Comparison of ENCODE assay signal across 22 cellular contexts in the genomic region with DNA sequence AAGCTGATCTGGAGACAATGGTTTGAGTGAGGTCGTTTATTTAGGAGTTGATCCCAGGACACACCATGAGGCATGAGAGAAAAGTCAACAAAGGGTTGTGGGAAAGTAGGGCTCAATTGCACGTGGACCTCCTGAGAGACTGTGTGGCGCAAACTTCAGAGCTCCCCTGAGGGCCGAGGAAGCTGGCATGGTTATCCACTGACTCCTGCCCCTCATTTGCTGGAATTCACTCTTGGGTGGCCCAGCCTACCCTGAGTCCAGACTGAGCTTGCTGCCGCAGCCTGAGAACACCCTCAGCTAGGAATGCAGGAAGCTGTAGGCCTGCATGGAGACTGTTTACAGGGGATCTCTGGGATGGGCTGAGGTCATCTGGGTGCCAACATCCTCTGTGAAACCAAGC.
DNase-seq lines count a peak whose midpoint lies in the region; ATAC-seq, FAIRE-seq and TF ChIP-seq lines count a peak whose summit lies in the region.
"Had no signal": no experiment of that assay in that cellular context is flagged by ENCODE, and none has a peak within 500 bp of the region (broad histone marks: within the 10 kb centered on the region; RNA-seq: fewer than 3 reads in every experiment).

No MANE protein-coding gene starts in this region.

- H3F3A ChIP-seq in neural progenitor cell (ENCODE audit: low read depth): no peaks in the 10 kb centered on the region

- H2AK5ac ChIP-seq in H1 (ENCODE audit: low read depth, low read length): no peak overlapping the region

- no peaks in the 10 kb centered on the region for H3K79me2 ChIP-seq in mammary epithelial cell (ENCODE audit: insufficient read depth, low read length)
- no peaks in the 10 kb centered on the region for H3K79me2 ChIP-seq in H1 (ENCODE audit: control insufficient read depth in 1 of 2, insufficient read depth in 2 of 2, low read length in 2 of 2)
- H3K79me2 ChIP-seq in neural progenitor cell (ENCODE audit: low read depth): no peaks in the 10 kb centered on the region

- H3K36me3 Mint-ChIP-seq in MCF 10A (ENCODE audit: insufficient read depth, unreplicated experiment) (no peaks in the 10 kb centered on the region), neural progenitor cell (no peaks in the 10 kb centered on the region)
- H3K36me3 Mint-ChIP-seq in naive thymus-derived CD4-positive, alpha-beta T cell: no peaks in the 10 kb centered on the region
- H3K36me3 Mint-ChIP-seq: CD14-positive monocyte had no signal

- H3K9me3 Mint-ChIP-seq in MCF 10A (ENCODE audit: unreplicated experiment) (no peaks in the 10 kb centered on the region), neural progenitor cell (no peaks in the 10 kb centered on the region)
- H3K9me3 Mint-ChIP-seq in naive thymus-derived CD4-positive, alpha-beta T cell: peaks cover 0 to 12% (median 4%) of the 10 kb centered on the region in 11 donors

- H3K4me3 Mint-ChIP-seq in MCF 10A (ENCODE audit: unreplicated experiment) (no peak overlapping the region), neural progenitor cell (no peak overlapping the region)
- H3K4me3 Mint-ChIP-seq in naive thymus-derived CD4-positive, alpha-beta T cell: no peak overlapping the region
- H3K4me3 Mint-ChIP-seq: CD14-positive monocyte had no signal

- H3K27ac Mint-ChIP-seq in MCF 10A (ENCODE audit: low read depth, unreplicated experiment) (no peak overlapping the region), neural progenitor cell (no peak overlapping the region)
- no peak overlapping the region for H3K27ac Mint-ChIP-seq in naive thymus-derived CD4-positive, alpha-beta T cell
- H3K27ac Mint-ChIP-seq: CD14-positive monocyte had no signal

- H3K4me3 ChIP-seq in mammary epithelial cell (replicated peaks in 1 of 3; ENCODE audit: insufficient read depth in 1 of 3, low read depth in 2 of 3, low read length in 3 of 3): no peak overlapping the region
- no peak overlapping the region for H3K4me3 ChIP-seq in H1 (ENCODE audit: extremely low read depth in 1 of 4, insufficient read depth in 2 of 4, low read depth in 3 of 4, low read length in 4 of 4)
- H3K4me3 ChIP-seq in neural progenitor cell: no peak overlapping the region
- no peak overlapping the region for H3K4me3 ChIP-seq in naive thymus-derived CD4-positive, alpha-beta T cell (ENCODE audit: low read length)
- H3K4me3 ChIP-seq in testis: no peak overlapping the region

- H2BK15ac ChIP-seq in H1 (ENCODE audit: low read length): no peak overlapping the region

- H2BK5ac ChIP-seq in H1 (ENCODE audit: low read depth, low read length): no peak overlapping the region

- no peak overlapping the region for H3K56ac ChIP-seq in H1 (replicated peaks; ENCODE audit: insufficient read length, low read depth, low read length)

- H2AFZ ChIP-seq in mammary epithelial cell (ENCODE audit: low read depth, low read length) (no peak overlapping the region), H1 (ENCODE audit: low read length) (0 out of 2 replicates have a peak overlapping the region, but pooled peaks have one; percentile 10), neural progenitor cell (replicated peaks) (no peak overlapping the region)

- H2BK20ac ChIP-seq in H1 (ENCODE audit: low read length): no peak overlapping the region

- no TSS peak for BruUV-seq in MCF 10A (replicated peaks; lab: Mats Ljungman, UMichigan)
- no TSS peak for BruUV-seq in mammary epithelial cell (replicated peaks; lab: Mats Ljungman, UMichigan)

- CTCF ChIA-PET in MCF 10A (lab: Yijun Ruan, JAX) (interaction anchor here (0.6 kb wide), 1 partner anchor 28 kb away, joined by 3 read pairs; no protein-coding TSS in a partner anchor), mammary epithelial cell (lab: Charles Lee; ENCODE audit: low non-redundant PET) (interaction anchor here (0.5 kb wide), 1 partner anchor 565 kb away, joined by 10 read pairs; no protein-coding TSS in a partner anchor), H1 (lab: Charles Lee; ENCODE audit: partially characterized antibody) (interaction anchor here (0.8 to 1.3 kb wide), 2 partner anchors 20 to 225 kb away, joined by 3 to 4 read pairs; no protein-coding TSS in a partner anchor)
- CTCF ChIA-PET in naive thymus-derived CD4-positive, alpha-beta T cell (lab: Charles Lee): no interaction called here

- no peak overlapping the region for H4K91ac ChIP-seq in H1 (replicated peaks; ENCODE audit: insufficient read length, low read length)

- DNase-seq in MCF 10A (ENCODE audit: unreplicated experiment) (peak; percentile 17), mammary epithelial cell (no peak), H1 (ENCODE audit: low read depth in 1 of 2, low spot score in 2 of 2) (no peak), neural progenitor cell (ENCODE audit: low spot score) (peak; percentile 2), hippocampal formation (lab: John Stamatoyannopoulos, UW) (no peak), globus pallidus (ENCODE audit: low spot score) (no peak), testis (no peak)
- no peak for DNase-seq in naive thymus-derived CD4-positive, alpha-beta T cell
- DNase-seq: 8988T, GDM1, H7, NCI-H1048, NCI-H1436, NCI-H1930, NCI-H226, NCI-H524, PC-3, RPMI8226, SHP77 treated with DMSO at 0.1 percent for 48 hours had no signal

- TF ChIP-seq RAD21 in H1 (IDR thresholded peaks at IDR 0.05 in 1 of 2, conservative IDR thresholded peaks at IDR 0.05 in 1 of 2; ENCODE audit: low read depth in 2 of 2, low read length in 2 of 2): no peak

- H3K27me3 Mint-ChIP-seq in MCF 10A (ENCODE audit: insufficient read depth, unreplicated experiment) (no peaks in the 10 kb centered on the region), neural progenitor cell (ENCODE audit: insufficient read depth, low read depth) (peaks cover 6% of the 10 kb centered on the region)
- H3K27me3 Mint-ChIP-seq in naive thymus-derived CD4-positive, alpha-beta T cell: peaks cover 0 to 5% (median 0%) of the 10 kb centered on the region in 5 donors

- 38% methylated on average over 3 of the region's 5 CpGs for WGBS in mammary epithelial cell (ENCODE audit: low coverage, missing lambda C conversion rate)
- WGBS in H1 (ENCODE audit: extremely low coverage in 1 of 2, insufficient coverage in 1 of 2, insufficient read length in 1 of 2, insufficient replicate concordance in 2 of 2, low coverage in 1 of 2, low lambda C conversion rate in 2 of 2, missing lambda C conversion rate in 1 of 2), 2 experiments: 88% methylated on average over 5 of the region's 5 CpGs; no CpG with 5 or more reads in 1 of the 2 experiments
- 81 to 85% methylated on average over 5 of the region's 5 CpGs for WGBS in testis, 2 donors

- H3K4me2 ChIP-seq in mammary epithelial cell (ENCODE audit: insufficient read depth, low read depth, low read length) (no peak overlapping the region), H1 (ENCODE audit: insufficient read depth in 1 of 2, low read depth in 2 of 2, low read length in 2 of 2) (no peak overlapping the region), neural progenitor cell (no peak overlapping the region)
- H3K4me2 ChIP-seq: KMS-11 had no signal

- no peaks in the 10 kb centered on the region; the same call in 1 of the 2 replicates for H3K23me2 ChIP-seq in H1 (ENCODE audit: low read depth, low read length)

- H3K27me3 ChIP-seq in mammary epithelial cell (ENCODE audit: insufficient read depth, low read length) (no peaks in the 10 kb centered on the region), H1 (replicated peaks in 1 of 4; ENCODE audit: control insufficient read depth in 3 of 4, extremely low read depth in 1 of 4, insufficient read depth in 3 of 4, low read length in 3 of 4) (no peaks in the 10 kb centered on the region), neural progenitor cell (no peaks in the 10 kb centered on the region), testis (no peaks in the 10 kb centered on the region)
- H3K27me3 ChIP-seq in naive thymus-derived CD4-positive, alpha-beta T cell (ENCODE audit: control insufficient read depth in 2 of 2, insufficient read depth in 2 of 2, low read length in 2 of 2): no peaks in the 10 kb centered on the region

- ATAC-seq in naive thymus-derived CD4-positive, alpha-beta T cell: no peak
- ATAC-seq: PC-3 had no signal

- in situ Hi-C loops in mammary epithelial cell (cut with MboI; ENCODE audit: low sequenced_read_pairs in 2 of 2): no loop called here

- TF ChIP-seq CTCF in MCF 10A (IDR thresholded peaks at IDR 0.05; ENCODE audit: unreplicated experiment) (no peak), mammary epithelial cell (conservative IDR thresholded peaks at IDR 0.05 in 1 of 2, IDR thresholded peaks at IDR 0.05 in 1 of 2; ENCODE audit: extremely low read depth in 1 of 2, insufficient read depth in 1 of 2, low read depth in 1 of 2, low read length in 2 of 2) (no peak), H1 (IDR thresholded peaks at IDR 0.05; ENCODE audit: control extremely low read depth in 1 of 3, insufficient read depth in 1 of 3, low read depth in 1 of 3, low read length in 3 of 3) (no peak), neural progenitor cell (IDR thresholded peaks at IDR 0.05) (no peak), testis (IDR thresholded peaks at IDR 0.05) (no peak)

- no peak overlapping the region for H3K9ac ChIP-seq in mammary epithelial cell (ENCODE audit: insufficient read depth, low read length)
- no peak overlapping the region for H3K9ac ChIP-seq in H1 (replicated peaks in 1 of 4; ENCODE audit: extremely low read depth in 1 of 4, low read depth in 3 of 4, low read length in 3 of 4)
- H3K9ac ChIP-seq in neural progenitor cell: no peak overlapping the region
- H3K9ac ChIP-seq: KMS-11 had no signal

- H3K27ac ChIP-seq in mammary epithelial cell (ENCODE audit: insufficient read depth, low read depth, low read length): no peak overlapping the region
- H3K27ac ChIP-seq in H1 (ENCODE audit: low read depth, low read length): no peak overlapping the region
- H3K27ac ChIP-seq in neural progenitor cell: no peak overlapping the region
- H3K27ac ChIP-seq in naive thymus-derived CD4-positive, alpha-beta T cell (ENCODE audit: low read depth, low read length): no peak overlapping the region
- H3K27ac ChIP-seq in testis: no peak overlapping the region
- H3K27ac ChIP-seq: HL-60, KMS-11 had no signal

- no peak overlapping the region for H2BK120ac ChIP-seq in H1 (replicated peaks; ENCODE audit: low read depth, low read length)

- H3K18ac ChIP-seq in H1 (ENCODE audit: extremely low read depth, low read length): no peak overlapping the region

- H3K23ac ChIP-seq in H1 (ENCODE audit: insufficient read length): no peak overlapping the region

- H4K20me1 ChIP-seq in mammary epithelial cell (ENCODE audit: insufficient read depth, low read length) (no peaks in the 10 kb centered on the region), H1 (replicated peaks in 1 of 2; ENCODE audit: control insufficient read depth in 1 of 2, insufficient read depth in 2 of 2, low read length in 2 of 2) (no peaks in the 10 kb centered on the region), neural progenitor cell (ENCODE audit: low read depth) (no peaks in the 10 kb centered on the region)

- no peaks in the 10 kb centered on the region for H3K79me1 ChIP-seq in H1 (ENCODE audit: low read depth, low read length)

- no peaks in the 10 kb centered on the region for H3K4me1 Mint-ChIP-seq in MCF 10A (ENCODE audit: insufficient read depth, unreplicated experiment)
- H3K4me1 Mint-ChIP-seq in neural progenitor cell: peaks cover 26% of the 10 kb centered on the region
- peaks cover 0 to 2% (median 0%) of the 10 kb centered on the region in 7 donors for H3K4me1 Mint-ChIP-seq in naive thymus-derived CD4-positive, alpha-beta T cell
- H3K4me1 Mint-ChIP-seq: CD14-positive monocyte had no signal

- H3K36me3 ChIP-seq in mammary epithelial cell (ENCODE audit: insufficient read depth, low read length): no peaks in the 10 kb centered on the region
- H3K36me3 ChIP-seq in H1 (ENCODE audit: control insufficient read depth in 2 of 4, insufficient read depth in 4 of 4, low read length in 3 of 4): no peaks in the 10 kb centered on the region
- no peaks in the 10 kb centered on the region for H3K36me3 ChIP-seq in neural progenitor cell
- H3K36me3 ChIP-seq in naive thymus-derived CD4-positive, alpha-beta T cell (ENCODE audit: control insufficient read depth in 2 of 3, insufficient read depth in 3 of 3, low read length in 3 of 3): no peaks in the 10 kb centered on the region
- no peaks in the 10 kb centered on the region for H3K36me3 ChIP-seq in testis (ENCODE audit: low read depth, missing control alignments)

- H3K14ac ChIP-seq in H1 (ENCODE audit: insufficient read length): no peak overlapping the region

- no peak overlapping the region for H3K4ac ChIP-seq in H1 (replicated peaks; ENCODE audit: insufficient read length, low read depth, low read length)

- TF ChIP-seq POLR2A in H1 (IDR thresholded peaks at IDR 0.05; ENCODE audit: control extremely low read depth in 1 of 2, low read depth in 2 of 2, low read length in 2 of 2) (no peak), testis (IDR thresholded peaks at IDR 0.05) (no peak)

- intact Hi-C loops in MCF 10A (cut with micrococcal nuclease): no loop called here
- intact Hi-C loops in mammary epithelial cell (cut with micrococcal nuclease): no loop called here
- intact Hi-C loops in naive thymus-derived CD4-positive, alpha-beta T cell (cut with micrococcal nuclease): no loop called here
- intact Hi-C loops in testis (cut with DNase I; ENCODE audit: low total_unique reads): no loop called here

- H3K4me1 ChIP-seq in mammary epithelial cell (ENCODE audit: insufficient read depth, low read length) (no peaks in the 10 kb centered on the region), H1 (replicated peaks in 1 of 4; ENCODE audit: control insufficient read depth in 3 of 4, insufficient read depth in 4 of 4, low read length in 3 of 4) (no peaks in the 10 kb centered on the region), neural progenitor cell (peaks cover 11% of the 10 kb centered on the region), testis (no peaks in the 10 kb centered on the region)
- H3K4me1 ChIP-seq in naive thymus-derived CD4-positive, alpha-beta T cell (ENCODE audit: control insufficient read depth in 2 of 2, insufficient read depth in 2 of 2, low read length in 2 of 2): no peaks in the 10 kb centered on the region

- dilution Hi-C loops in mammary epithelial cell (cut with HindIII; ENCODE audit: low sequenced_read_pairs): loop anchor here (5.0 kb wide), 1 partner anchor 62 kb away; no protein-coding TSS in a partner anchor

- H4K8ac ChIP-seq in H1 (ENCODE audit: extremely low read depth, insufficient read depth, low read length): no peak overlapping the region

- H2BK12ac ChIP-seq in H1 (ENCODE audit: low read depth, low read length): 0 out of 2 replicates have a peak overlapping the region, but pooled peaks have one; percentile 1

- no peak overlapping the region for H4K5ac ChIP-seq in H1 (ENCODE audit: insufficient read length, low read depth, low read length)

- FAIRE-seq in H1 (lab: Jason Lieb, UNC): no peak

- POLR2A ChIA-PET in MCF 10A (lab: Yijun Ruan, JAX): interaction anchor here (0.6 kb wide), 2 partner anchors 179 to 352 kb away, joined by 3 to 5 read pairs; no protein-coding TSS in a partner anchor
- POLR2A ChIA-PET in H1 (lab: Charles Lee; ENCODE audit: partially characterized antibody): no interaction called here
- POLR2A ChIA-PET in naive thymus-derived CD4-positive, alpha-beta T cell (lab: Charles Lee): no interaction called here

- H3K9me3 ChIP-seq in mammary epithelial cell (replicated peaks; ENCODE audit: insufficient read depth, low read length) (no peaks in the 10 kb centered on the region), H1 (ENCODE audit: insufficient read depth in 2 of 2, low read depth in 1 of 2, low read length in 1 of 2) (no peaks in the 10 kb centered on the region), neural progenitor cell (ENCODE audit: low read depth) (no peaks in the 10 kb centered on the region), testis (no peaks in the 10 kb centered on the region)
- H3K9me3 ChIP-seq in naive thymus-derived CD4-positive, alpha-beta T cell (ENCODE audit: control insufficient read depth in 2 of 3, low read length in 3 of 3): no peaks in the 10 kb centered on the region

- TF ChIP-seq EP300 in H1 (IDR thresholded peaks at IDR 0.05; ENCODE audit: borderline replicate concordance in 1 of 2, low read depth in 2 of 2, low read length in 2 of 2): no peak

Comparison
In these comparisons a context has a peak if more than half of its experiments do, and no peak if none do; other contexts are left out.
1. DNase-seq: peak in MCF 10A (single experiment) and neural progenitor cell (single experiment); none in mammary epithelial cell (single experiment), H1 (0 of 2), hippocampal formation (0 of 2), globus pallidus (single experiment), naive thymus-derived CD4-positive, alpha-beta T cell (0 of 9) and testis (single experiment).